ENCODE assay signal across 1 cellular context in genomic region chr11:123484448-123484847, GRCh38.
TF ChIP-seq lines count a peak whose summit lies in the region.

No MANE protein-coding gene starts in this region.

TF ChIP-seq in GM12878, 131 proteins besides CTCF, POLR2A, EP300 and RAD21 (continued from another document):
- TF ChIP-seq HSF1 (IDR thresholded peaks at IDR 0.05; ENCODE audit: low read depth, low read length) (no peak), MAX (IDR thresholded peaks at IDR 0.05; ENCODE audit: low read depth, low read length) (no peak), DPF2 (IDR thresholded peaks at IDR 0.05) (no peak), PAX8 (IDR thresholded peaks at IDR 0.05) (no peak), RBBP5 (conservative IDR thresholded peaks at IDR 0.05) (no peak), RUNX3 (IDR thresholded peaks at IDR 0.05; ENCODE audit: low read length) (peak; percentile 100), SKIL (IDR thresholded peaks at IDR 0.05; ENCODE audit: low read depth, poor library complexity, severe bottlenecking) (peak; percentile 47), POU2F2 (IDR thresholded peaks at IDR 0.05; ENCODE audit: borderline replicate concordance, low read depth, low read length) (peak; percentile 61; the same call in 1 of the 3 replicates), ZNF24 (IDR thresholded peaks at IDR 0.05) (no peak), ATF2 (IDR thresholded peaks at IDR 0.05; ENCODE audit: low read length) (peak; percentile 74; the same call in 1 of the 2 replicates), CEBPB (IDR thresholded peaks at IDR 0.05; ENCODE audit: borderline replicate concordance in 1 of 2, low read depth in 2 of 2, low read length in 2 of 2) (peak in 1 of 2 experiments; percentile 54; a peak in 1 of 4 replicates), NRF1 (conservative IDR thresholded peaks at IDR 0.05; ENCODE audit: low read depth, low read length) (no peak), CUX1 (IDR thresholded peaks at IDR 0.05; ENCODE audit: insufficient replicate concordance, low read depth, low read length) (no peak), BMI1 (IDR thresholded peaks at IDR 0.05; ENCODE audit: borderline replicate concordance) (no peak), CHD1 (IDR thresholded peaks at IDR 0.05; ENCODE audit: low read depth, low read length) (no peak), GABPA (IDR thresholded peaks at IDR 0.05; ENCODE audit: low read depth) (0 out of 2 replicates have a peak, but pooled peaks have one; percentile 22), LARP7 (IDR thresholded peaks at IDR 0.05) (no peak), YBX1 (IDR thresholded peaks at IDR 0.05) (no peak), IKZF1 (conservative IDR thresholded peaks at IDR 0.05) (no peak), ZBTB33 (IDR thresholded peaks at IDR 0.05) (no peak), CBX5 (IDR thresholded peaks at IDR 0.05; ENCODE audit: low read depth) (no peak; the same call in 1 of the 2 replicates), EGR1 (IDR thresholded peaks at IDR 0.05; ENCODE audit: borderline replicate concordance in 1 of 2, low read depth in 2 of 2, low read length in 2 of 2) (0 out of 3 replicates have a peak, but pooled peaks of 1 of the 2 experiments have one; percentile 7), NFIC (IDR thresholded peaks at IDR 0.05; ENCODE audit: low read depth, low read length) (peak; percentile 88), YY1 (IDR thresholded peaks at IDR 0.05; ENCODE audit: low read depth, low read length) (no peak), IRF5 (IDR thresholded peaks at IDR 0.05; ENCODE audit: borderline replicate concordance) (no peak), USF1 (IDR thresholded peaks at IDR 0.05; ENCODE audit: borderline replicate concordance, extremely low read length, insufficient read depth, low read depth, low read length) (no peak), MYB (IDR thresholded peaks at IDR 0.05; ENCODE audit: borderline replicate concordance, low read depth, low read length) (no peak), CBFB (IDR thresholded peaks at IDR 0.05; ENCODE audit: low read depth) (peak; percentile 97), PML (IDR thresholded peaks at IDR 0.05; ENCODE audit: low read length) (peak; percentile 47; the same call in 1 of the 2 replicates), RB1 (IDR thresholded peaks at IDR 0.05; ENCODE audit: borderline replicate concordance) (no peak), NBN (IDR thresholded peaks at IDR 0.05) (no peak)
